Comparison of ENCODE assay signal across 31 cellular contexts in genomic region chr19:28530406-28531035, GRCh38.
"Had no signal": no experiment of that assay in that cellular context is flagged by ENCODE, and none has a peak within 500 bp of the region (broad histone marks: within the 10 kb centered on the region; RNA-seq: fewer than 3 reads in every experiment).

No MANE protein-coding gene starts in this region.

- H3K27me3 ChIP-seq: ascending aorta, cardiac muscle cell, colonic mucosa, dorsolateral prefrontal cortex, heart left ventricle, neutrophil, uterus had no signal

- ATAC-seq: heart left ventricle, left colon, sciatic nerve had no signal

- H3K4me1 ChIP-seq: ascending aorta, colonic mucosa, heart left ventricle, uterus had no signal

- H3K9me3 ChIP-seq: ascending aorta, colonic mucosa, heart left ventricle, neutrophil, thoracic aorta, uterus had no signal

- H3K4me3 ChIP-seq: ascending aorta, cardiac muscle cell, colonic mucosa, dorsolateral prefrontal cortex, heart left ventricle, skin epidermis, thoracic aorta, uterus had no signal

- FAIRE-seq: kidney had no signal

- DNase-seq: activated CD4-positive, alpha-beta memory T cell treated with anti-CD3 and anti-CD28 coated beads for 36 hours; activated CD4-positive, alpha-beta T cell treated with anti-CD3 and anti-CD28 coated beads, Interleukin-2, amount 10 ng/mL, durations not matched to agents 24 days and 14 days; activated CD4-positive, CD25-positive, alpha-beta regulatory T cell treated with anti-CD3 and anti-CD28 coated beads, Interleukin-2, amount 50 U/mL, for 72 hours; activated CD8-positive, alpha-beta memory T cell treated with anti-CD3 and anti-CD28 coated beads, Interleukin-2, amount 50 U/mL, for 4 hours; activated gamma-delta T cell; activated naive CD4-positive, alpha-beta T cell treated with anti-CD3 and anti-CD28 coated beads, Interleukin-2, amount 10 ng/mL, durations not matched to agents 7 days and 5 days; activated naive CD8-positive, alpha-beta T cell treated with anti-CD3 and anti-CD28 coated beads, Interleukin-2, amount 10 ng/mL, durations not matched to agents 7 days and 5 days; activated T-cell treated with anti-CD3 and anti-CD28 coated beads, Interleukin-2, amount 50 U/mL, for 24 hours; cerebellar nuclear complex; colonic mucosa; dorsolateral prefrontal cortex; effector memory CD4-positive, alpha-beta T cell; erythroblast; heart left ventricle; hypothalamus; immature natural killer cell; kidney; left colon; mammary epithelial cell; naive B cell; nephron progenitor cell; stimulated activated CD4-positive, alpha-beta T cell treated with anti-CD3 and anti-CD28 coated beads, Interleukin-12 subunit alpha, Interleukin-12 subunit beta, amount 100 ng/mL, for 4 hours; stimulated activated CD4-positive, alpha-beta T cell treated with anti-CD3 and anti-CD28 coated beads, Interleukin-4, amount 100 ng/mL, for 1 hour; trophoblast cell; uterus had no signal

- H3K27ac ChIP-seq: ascending aorta, cardiac muscle cell, colonic mucosa, dorsolateral prefrontal cortex, heart left ventricle, neutrophil, skin epidermis, thoracic aorta, uterus had no signal

- H3K36me3 ChIP-seq: ascending aorta, cardiac muscle cell, colonic mucosa, heart left ventricle, neutrophil, thoracic aorta, uterus had no signal
